In the genomic region with DNA sequence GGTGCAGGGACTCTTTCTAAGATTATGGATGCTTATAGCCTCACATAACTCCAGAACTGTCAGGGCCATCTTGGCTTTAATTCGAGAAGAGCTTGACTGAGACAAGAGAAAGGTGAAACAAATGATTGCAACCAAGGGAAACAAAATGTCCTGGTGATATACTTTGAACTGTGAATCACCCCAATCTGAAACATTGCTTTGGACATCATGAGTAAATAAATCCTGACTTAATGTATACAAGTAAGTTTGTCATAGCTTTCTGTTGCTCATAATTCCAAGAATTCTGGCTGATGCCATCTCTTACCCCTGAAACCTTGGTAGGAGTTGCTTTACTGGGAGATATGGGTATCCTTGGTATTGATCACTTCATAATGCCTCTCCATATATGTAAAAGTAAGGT, we compare ENCODE assay signal across 14 cellular contexts. TPM values are rescaled to one million over a fixed set of nuclear protein-coding genes. Genes with fewer than 3 reads are reported as not detected.
DNase-seq lines count a peak whose midpoint lies in the region; ATAC-seq and TF ChIP-seq lines count a peak whose summit lies in the region.
"Had no signal": no experiment of that assay in that cellular context is flagged by ENCODE, and none has a peak within 500 bp of the region (broad histone marks: within the 10 kb centered on the region; RNA-seq: fewer than 3 reads in every experiment).

No MANE protein-coding gene starts in this region.

- no peaks in the 10 kb centered on the region for H4K20me1 ChIP-seq in SK-N-SH (ENCODE audit: insufficient read depth)

- peak overlapping the region; percentile 44 for H3K27ac ChIP-seq in epithelial cell of prostate
- H3K27ac ChIP-seq in SK-N-SH (ENCODE audit: low read depth in 2 of 2, low read length in 1 of 2): no peak overlapping the region

- peaks cover 0 to 3% of the 10 kb centered on the region in 2 experiments; a peak in 1 of 4 replicates for H3K4me1 ChIP-seq in SK-N-SH (ENCODE audit: control insufficient read depth in 1 of 2, insufficient read depth in 2 of 2, low read depth in 1 of 2, low read length in 1 of 2)

- DNase-seq in HCEC 1CT: peak; percentile 39
- peak; percentile 26 for DNase-seq in RKO (ENCODE audit: low spot score)
- DNase-seq in epithelial cell of prostate (ENCODE audit: low read depth, low spot score): no peak
- DNase-seq in hippocampal formation (lab: John Stamatoyannopoulos, UW): no peak
- DNase-seq in SK-N-SH: no peak
- DNase-seq: C1 segment of cervical spinal cord; Calu3; CD4-positive, alpha-beta memory T cell; COR-L47; DMS53; DMS79 treated with DMSO at 0.1 percent for 48 hours; GOT3 had no signal

- no peaks in the 10 kb centered on the region for H3K9me3 ChIP-seq in SK-N-SH
- H3K9me3 ChIP-seq: HAP-1 had no signal

- H3K9ac ChIP-seq in SK-N-SH: no peak overlapping the region

- no peak for TF ChIP-seq RAD21 in SK-N-SH (IDR thresholded peaks at IDR 0.05; ENCODE audit: low read length)

- no peaks in the 10 kb centered on the region for H3K36me3 ChIP-seq in SK-N-SH (replicated peaks in 1 of 2; ENCODE audit: control insufficient read depth in 1 of 2, insufficient read depth in 2 of 2, low read length in 1 of 2)
- H3K36me3 ChIP-seq: HAP-1 had no signal

- no peaks in the 10 kb centered on the region for H3K79me2 ChIP-seq in SK-N-SH (ENCODE audit: insufficient read depth)

- no peaks in the 10 kb centered on the region for H3K9me3 Mint-ChIP-seq in activated T-helper 17 cell treated with anti-CD3 and anti-CD28 coated beads, Interleukin-2, amount 50 U/mL, for 72 hours
- H3K9me3 Mint-ChIP-seq: CD4-positive, alpha-beta memory T cell had no signal

- TF ChIP-seq EP300 in SK-N-SH (IDR thresholded peaks at IDR 0.05; ENCODE audit: borderline replicate concordance in 1 of 2, low read depth in 1 of 2, low read length in 1 of 2): no peak

- CTCF ChIA-PET in SK-N-SH (lab: Yijun Ruan, JAX): no interaction called here

- peaks cover 3% of the 10 kb centered on the region for H3K27me3 Mint-ChIP-seq in activated T-helper 17 cell treated with anti-CD3 and anti-CD28 coated beads, Interleukin-2, amount 50 U/mL, for 72 hours
- H3K27me3 Mint-ChIP-seq: CD4-positive, alpha-beta memory T cell had no signal

- H3K27me3 ChIP-seq in SK-N-SH (ENCODE audit: insufficient read depth): no peaks in the 10 kb centered on the region

- H3K4me1 Mint-ChIP-seq in activated T-helper 17 cell treated with anti-CD3 and anti-CD28 coated beads, Interleukin-2, amount 50 U/mL, for 72 hours: peaks cover 13% of the 10 kb centered on the region

- no peaks in the 10 kb centered on the region for H3F3A ChIP-seq in SK-N-SH (replicated peaks; ENCODE audit: insufficient read depth)

- 84% methylated on average over 1 of the region's 1 CpG for WGBS in SK-N-SH (ENCODE audit: low lambda C conversion rate)

- no peak overlapping the region for H2AFZ ChIP-seq in SK-N-SH (ENCODE audit: low read depth)

- no peak for ATAC-seq in activated T-helper 17 cell treated with anti-CD3 and anti-CD28 coated beads, Interleukin-2, amount 50 U/mL, for 72 hours (replicated peaks)

- H3K9me2 ChIP-seq in SK-N-SH: no peaks in the 10 kb centered on the region

- H3K4me3 Mint-ChIP-seq in activated T-helper 17 cell treated with anti-CD3 and anti-CD28 coated beads, Interleukin-2, amount 50 U/mL, for 72 hours: no peak overlapping the region
- H3K4me3 Mint-ChIP-seq: CD4-positive, alpha-beta memory T cell had no signal

- H3K27ac Mint-ChIP-seq in activated T-helper 17 cell treated with anti-CD3 and anti-CD28 coated beads, Interleukin-2, amount 50 U/mL, for 72 hours: no peak overlapping the region

- H3K4me3 ChIP-seq in SK-N-SH (ENCODE audit: low read depth in 2 of 2, low read length in 1 of 2): no peak overlapping the region
- H3K4me3 ChIP-seq: HAP-1 had no signal

- H3K36me3 Mint-ChIP-seq in activated T-helper 17 cell treated with anti-CD3 and anti-CD28 coated beads, Interleukin-2, amount 50 U/mL, for 72 hours (ENCODE audit: low read depth): no peaks in the 10 kb centered on the region
- H3K36me3 Mint-ChIP-seq: CD4-positive, alpha-beta memory T cell had no signal

- TF ChIP-seq CTCF in SK-N-SH (IDR thresholded peaks at IDR 0.05): no peak

- H3K4me2 ChIP-seq in SK-N-SH: no peak overlapping the region

- POLR2A ChIA-PET in SK-N-SH (lab: Yijun Ruan, JAX): no interaction called here

TF ChIP-seq in SK-N-SH, 30 proteins besides CTCF, POLR2A, EP300 and RAD21:
- TF ChIP-seq NRF1 (IDR thresholded peaks at IDR 0.05; ENCODE audit: low read depth, low read length): no peak
- TF ChIP-seq, protein P1, sequence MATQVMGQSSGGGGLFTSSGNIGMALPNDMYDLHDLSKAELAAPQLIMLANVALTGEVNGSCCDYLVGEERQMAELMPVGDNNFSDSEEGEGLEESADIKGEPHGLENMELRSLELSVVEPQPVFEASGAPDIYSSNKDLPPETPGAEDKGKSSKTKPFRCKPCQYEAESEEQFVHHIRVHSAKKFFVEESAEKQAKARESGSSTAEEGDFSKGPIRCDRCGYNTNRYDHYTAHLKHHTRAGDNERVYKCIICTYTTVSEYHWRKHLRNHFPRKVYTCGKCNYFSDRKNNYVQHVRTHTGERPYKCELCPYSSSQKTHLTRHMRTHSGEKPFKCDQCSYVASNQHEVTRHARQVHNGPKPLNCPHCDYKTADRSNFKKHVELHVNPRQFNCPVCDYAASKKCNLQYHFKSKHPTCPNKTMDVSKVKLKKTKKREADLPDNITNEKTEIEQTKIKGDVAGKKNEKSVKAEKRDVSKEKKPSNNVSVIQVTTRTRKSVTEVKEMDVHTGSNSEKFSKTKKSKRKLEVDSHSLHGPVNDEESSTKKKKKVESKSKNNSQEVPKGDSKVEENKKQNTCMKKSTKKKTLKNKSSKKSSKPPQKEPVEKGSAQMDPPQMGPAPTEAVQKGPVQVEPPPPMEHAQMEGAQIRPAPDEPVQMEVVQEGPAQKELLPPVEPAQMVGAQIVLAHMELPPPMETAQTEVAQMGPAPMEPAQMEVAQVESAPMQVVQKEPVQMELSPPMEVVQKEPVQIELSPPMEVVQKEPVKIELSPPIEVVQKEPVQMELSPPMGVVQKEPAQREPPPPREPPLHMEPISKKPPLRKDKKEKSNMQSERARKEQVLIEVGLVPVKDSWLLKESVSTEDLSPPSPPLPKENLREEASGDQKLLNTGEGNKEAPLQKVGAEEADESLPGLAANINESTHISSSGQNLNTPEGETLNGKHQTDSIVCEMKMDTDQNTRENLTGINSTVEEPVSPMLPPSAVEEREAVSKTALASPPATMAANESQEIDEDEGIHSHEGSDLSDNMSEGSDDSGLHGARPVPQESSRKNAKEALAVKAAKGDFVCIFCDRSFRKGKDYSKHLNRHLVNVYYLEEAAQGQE (IDR thresholded peaks at IDR 0.05; ENCODE audit: low read depth, low read length): no peak
- no peak for TF ChIP-seq JUND (IDR thresholded peaks at IDR 0.05)
- TF ChIP-seq CHD2 (IDR thresholded peaks at IDR 0.05; ENCODE audit: low read length, partially characterized antibody): no peak
- no peak for TF ChIP-seq TAF1 (IDR thresholded peaks at IDR 0.05; ENCODE audit: borderline replicate concordance, low read depth, low read length)

RNA-seq across cellular contexts. Expression of a gene that starts 5.8 kb away (rescaled TPM):
- 10 to 100 TPM in 1 of 2 donors, 1 to 10 TPM in 1; 7.4 to 11.2 TPM for total RNA-seq in activated T-helper 17 cell treated with anti-CD3 and anti-CD28 coated beads, Interleukin-2, amount 50 U/mL, for 72 hours
- 5.5 and 6.3 TPM in 2 replicates for polyA plus RNA-seq in SK-N-SH (2012; rRNA removed)
- 7.0 and 7.3 TPM in 2 replicates for polyA plus RNA-seq in SK-N-SH (2012; cell fraction: cytosol; rRNA removed)
- 4.5 and 8.9 TPM in 2 replicates for polyA plus RNA-seq in SK-N-SH (2012; cell fraction: nucleus; rRNA removed)

Comparison
In these comparisons a context has a peak if more than half of its experiments do, and no peak if none do; other contexts are left out.
1. DNase-seq: peak in HCEC 1CT (single experiment) and RKO (single experiment); none in epithelial cell of prostate (single experiment), hippocampal formation (0 of 2) and SK-N-SH (single experiment).